In genomic region chr3:183081459-183082183, GRCh38 we compare ENCODE assay signal across 1 cellular context.
TF ChIP-seq lines count a peak whose summit lies in the region.

No MANE protein-coding gene starts in this region.

TF ChIP-seq in GM23338, 12 proteins besides CTCF, POLR2A, EP300 and RAD21 (continued from another document):
- no peak for TF ChIP-seq ZNF462 (CRISPR knock-in tag; IDR thresholded peaks at IDR 0.05)
- TF ChIP-seq REST (IDR thresholded peaks at IDR 0.05; ENCODE audit: unreplicated experiment), result no peak
- no peak for TF ChIP-seq POLR2AphosphoS5 (IDR thresholded peaks at IDR 0.05; ENCODE audit: low read depth)
- no peak for TF ChIP-seq ZNF331 (CRISPR knock-in tag; IDR thresholded peaks at IDR 0.05; ENCODE audit: low read depth)
- TF ChIP-seq EZH2 (IDR thresholded peaks at IDR 0.05; ENCODE audit: low read depth, unreplicated experiment), result no peak
- no peak for TF ChIP-seq EZH2phosphoT487 (IDR thresholded peaks at IDR 0.05; ENCODE audit: unreplicated experiment)
- TF ChIP-seq CREB1 (CRISPR knock-in tag; IDR thresholded peaks at IDR 0.05; ENCODE audit: low read depth), result no peak
